19 cellular contexts compared by ENCODE assay signal in the genomic region with DNA sequence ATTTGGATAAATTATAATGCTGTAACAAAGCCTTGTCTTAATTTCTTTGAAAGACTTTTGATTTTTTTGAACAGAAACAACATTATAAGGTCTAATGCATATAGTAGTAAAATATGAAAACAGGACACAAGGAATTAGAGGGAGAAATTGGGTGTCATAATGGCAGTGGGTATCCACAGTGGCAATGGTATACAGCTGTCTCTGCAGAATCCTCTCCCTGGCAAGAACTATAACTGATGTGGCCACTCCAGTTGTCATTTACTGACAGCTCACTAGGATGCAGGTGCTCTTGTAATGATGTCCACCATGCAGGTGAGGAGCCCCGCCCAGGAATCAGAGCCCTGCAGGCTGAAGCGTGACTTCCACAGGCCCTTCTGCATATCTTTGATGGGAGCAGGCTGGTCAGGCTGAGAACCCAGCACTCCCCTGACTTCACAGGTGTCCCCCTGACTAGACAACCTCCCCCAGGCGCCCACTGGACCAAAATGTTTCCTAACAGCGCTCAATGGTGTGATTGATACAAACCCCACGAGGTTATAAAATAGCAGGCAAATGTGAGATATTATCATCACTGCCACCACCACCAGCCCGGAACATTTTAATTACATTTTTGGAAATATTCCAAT. TPM values are rescaled to one million over a fixed set of nuclear protein-coding genes. Genes with fewer than 3 reads are reported as not detected.
A peak's percentile ranks its signal among the peaks of the same experiment; 100 is the strongest.
DNase-seq lines count a peak whose midpoint lies in the region; ATAC-seq, FAIRE-seq and TF ChIP-seq lines count a peak whose summit lies in the region.
"Had no signal": no experiment of that assay in that cellular context is flagged by ENCODE, and none has a peak within 500 bp of the region (broad histone marks: within the 10 kb centered on the region; RNA-seq: fewer than 3 reads in every experiment).

No MANE protein-coding gene starts in this region.

- no peak overlapping the region for H3K14ac ChIP-seq in mesenchymal stem cell (ENCODE audit: low read length in 2 of 2)

- no peak overlapping the region for H4K8ac ChIP-seq in mesenchymal stem cell (ENCODE audit: low read length)

- TF ChIP-seq CTCF in K562 (IDR thresholded peaks at IDR 0.05 in 2 of 3, conservative IDR thresholded peaks at IDR 0.05 in 1 of 3; ENCODE audit: insufficient read depth in 2 of 3, low read depth in 1 of 3, low read length in 3 of 3): no peak

- no peak for TF ChIP-seq RAD21 in K562 (CRISPR knock-in tag; conservative IDR thresholded peaks at IDR 0.05 in 1 of 2, IDR thresholded peaks at IDR 0.05 in 1 of 2)

- intact Hi-C loops in K562 (cut with micrococcal nuclease): loop anchor here (5.0 kb wide), 4 partner anchors 39 to 324 kb away; no protein-coding TSS in a partner anchor

- H3K4me2 ChIP-seq in K562 (ENCODE audit: insufficient read depth, low read length) (no peak overlapping the region), mesenchymal stem cell (ENCODE audit: low read length, poor library complexity, severe bottlenecking) (no peak overlapping the region)

- no TSS peak for BruUV-seq in K562 (replicated peaks; lab: Mats Ljungman, UMichigan)

- H3K27me3 ChIP-seq in SJCRH30: no peaks in the 10 kb centered on the region
- no peaks in the 10 kb centered on the region for H3K27me3 ChIP-seq in K562 (ENCODE audit: control insufficient read depth in 2 of 2, insufficient read depth in 2 of 2, low read length in 2 of 2)
- no peaks in the 10 kb centered on the region for H3K27me3 ChIP-seq in mesenchymal stem cell (ENCODE audit: control insufficient read depth in 1 of 2, insufficient read depth in 1 of 2, low read length in 2 of 2)

- no peak overlapping the region for H2BK15ac ChIP-seq in mesenchymal stem cell (ENCODE audit: low read depth, poor library complexity, severe bottlenecking)

- H2BK120ac ChIP-seq in mesenchymal stem cell (ENCODE audit: low read depth, low read length): no peak overlapping the region

- no peak for ATAC-seq in K562
- no peak for ATAC-seq in GM21723 (IDR thresholded peaks at IDR 0.05; ENCODE audit: unreplicated experiment)
- ATAC-seq in GM21786 (IDR thresholded peaks at IDR 0.05; ENCODE audit: unreplicated experiment): no peak
- ATAC-seq in activated CD4-positive, CD25-positive, alpha-beta regulatory T cell treated with anti-CD3 and anti-CD28 coated beads, Interleukin-2, amount 50 U/mL, for 24 hours: no peak
- ATAC-seq: CD8-positive, alpha-beta T cell had no signal

- TF ChIP-seq EP300 in K562 (IDR thresholded peaks at IDR 0.05; ENCODE audit: low read length): no peak

- no peak overlapping the region for H3K18ac ChIP-seq in mesenchymal stem cell (ENCODE audit: low read depth in 1 of 2, low read length in 2 of 2)

- H3K79me2 ChIP-seq in K562 (ENCODE audit: control insufficient read depth, insufficient read depth, low read length): no peaks in the 10 kb centered on the region

- H4K91ac ChIP-seq in mesenchymal stem cell (ENCODE audit: low read length): peak overlapping the region; percentile 39

- H3K9ac ChIP-seq in K562 (ENCODE audit: insufficient read depth in 1 of 2, low read depth in 2 of 2, low read length in 2 of 2) (no peak overlapping the region), mesenchymal stem cell (ENCODE audit: low read length) (no peak overlapping the region)
- H3K9ac ChIP-seq: GM23248 had no signal

- WGBS in K562 (ENCODE audit: insufficient coverage, low coverage, missing lambda C conversion rate): 75% methylated on average over 6 of the region's 6 CpGs
- 100% methylated on average over 6 of the region's 6 CpGs for WGBS in mesenchymal stem cell

- H3K4me3 ChIP-seq in SJCRH30 (no peak overlapping the region), K562 (no peak overlapping the region), mesenchymal stem cell (ENCODE audit: insufficient read depth in 1 of 2, low read depth in 1 of 2, low read length in 2 of 2) (no peak overlapping the region)
- H3K4me3 ChIP-seq: GM23248 had no signal

- H3K79me1 ChIP-seq in mesenchymal stem cell (replicated peaks; ENCODE audit: low read length, poor library complexity, severe bottlenecking): peaks cover 4% of the 10 kb centered on the region

- no peak for FAIRE-seq in K562 (lab: Jason Lieb, UNC)
- FAIRE-seq: D721Med, G401.6, GM12891, H54 had no signal

- no peaks in the 10 kb centered on the region; the same call in 1 of the 2 replicates for H4K20me1 ChIP-seq in K562 (replicated peaks; ENCODE audit: control insufficient read depth, insufficient read depth, low read length)

- no peak overlapping the region for H2BK12ac ChIP-seq in mesenchymal stem cell (ENCODE audit: low read length in 2 of 2)

- no peak overlapping the region for H2AFZ ChIP-seq in K562 (ENCODE audit: low read depth, low read length)
- H2AFZ ChIP-seq in mesenchymal stem cell (ENCODE audit: low read depth, low read length): no peak overlapping the region
- H2AFZ ChIP-seq: GM23248 had no signal

- H2BK5ac ChIP-seq in mesenchymal stem cell (ENCODE audit: low read depth, low read length, poor library complexity, severe bottlenecking): no peak overlapping the region

- H3K9me3 ChIP-seq in SJCRH30 (replicated peaks) (no peaks in the 10 kb centered on the region; the same call in 1 of the 2 replicates), K562 (replicated peaks; ENCODE audit: control insufficient read depth, insufficient read depth, low read depth, low read length) (peaks cover 11% of the 10 kb centered on the region), mesenchymal stem cell (ENCODE audit: control insufficient read depth, low read length) (peaks cover 12% of the 10 kb centered on the region)

- no peak overlapping the region for H3K4ac ChIP-seq in mesenchymal stem cell (ENCODE audit: low read depth in 1 of 2, low read length in 2 of 2)

- H3K4me1 ChIP-seq in SJCRH30: peaks cover 7% of the 10 kb centered on the region
- no peaks in the 10 kb centered on the region for H3K4me1 ChIP-seq in K562 (replicated peaks in 1 of 2; ENCODE audit: control insufficient read depth in 2 of 2, insufficient read depth in 2 of 2, low read length in 2 of 2)
- no peaks in the 10 kb centered on the region for H3K4me1 ChIP-seq in mesenchymal stem cell (ENCODE audit: control insufficient read depth, insufficient read depth, low read depth, low read length)

- no peak overlapping the region for H3K23ac ChIP-seq in mesenchymal stem cell (ENCODE audit: low read length in 2 of 2)

- H3K27ac ChIP-seq in SJCRH30 (peak overlapping the region; percentile 81), K562 (ENCODE audit: extremely low read depth, low read depth, low read length) (no peak overlapping the region), mesenchymal stem cell (ENCODE audit: low read length, poor library complexity, severe bottlenecking) (no peak overlapping the region)
- H3K27ac ChIP-seq: GM23248, HL-60 had no signal

- DNase-seq in SJCRH30 (peak; percentile 32 to 57), K562 (ENCODE audit: extremely low read depth in 1 of 4, low spot score in 3 of 4) (peak in 2 of 4 experiments; percentile 66 to 67), mesenchymal stem cell (no peak), HUDEP-2 (lab: John Stamatoyannopoulos, UW; ENCODE audit: unreplicated experiment in 76 of 76) (no peak)
- DNase-seq: COR-L47, DMS153, DMS79 treated with DMSO at 0.1 percent for 48 hours had no signal

- no peak overlapping the region for H2AK5ac ChIP-seq in mesenchymal stem cell (ENCODE audit: low read length, severe bottlenecking)

- in situ Hi-C loops in K562 (cut with MboI): no loop called here

- TF ChIP-seq POLR2A in K562 (conservative IDR thresholded peaks at IDR 0.05): no peak

- POLR2A ChIA-PET in K562 (lab: Yijun Ruan, JAX): interaction anchor here (0.7 to 2.1 kb wide), 14 partner anchors 9 to 318 kb away, joined by 3 to 11 read pairs (median 4); partner anchors contain the start of gene SERPIND1

- CTCF ChIA-PET in K562 (lab: Yijun Ruan, JAX; ENCODE audit: low intra/inter-chr PET ratio): interaction anchor here (0.5 to 3.1 kb wide), 10 partner anchors 20 to 584 kb away, joined by 3 to 28 read pairs (median 5); no protein-coding TSS in a partner anchor

- H3K36me3 ChIP-seq in SJCRH30 (peaks cover 13% of the 10 kb centered on the region), K562 (ENCODE audit: control insufficient read depth, insufficient read depth, low read length) (peaks cover 57% of the 10 kb centered on the region), mesenchymal stem cell (ENCODE audit: control insufficient read depth in 1 of 2, insufficient read depth in 2 of 2, low read depth in 1 of 2, low read length in 2 of 2) (peaks cover 49 to 63% of the 10 kb centered on the region in 2 experiments)

- H3K9me1 ChIP-seq in K562 (ENCODE audit: control insufficient read depth, insufficient read depth, low read length): peaks cover 5% of the 10 kb centered on the region

RNA-seq across cellular contexts. Expression of gene SERPIND1, which starts 32.8 kb away (rescaled TPM):
- 0.04 TPM in 1 of 2 replicates, not detected in the other for total RNA-seq in SJCRH30 (2014; rRNA removed; shearing (Covaris generic))
- total RNA-seq in K562 (2011; cell fraction: chromatin; rRNA removed; ENCODE audit: low replicate concordance): not detected in 2 replicates
- total RNA-seq in K562 (2011; cell fraction: nucleolus; rRNA removed): not detected in 2 replicates
- total RNA-seq in K562 (2011; cell fraction: nucleoplasm; rRNA removed): not detected in 2 replicates
- total RNA-seq in K562 (2014; rRNA removed): not detected in 2 replicates
- not detected in 2 replicates for total RNA-seq in K562 (2014; rRNA removed; fragmentation: Illumina TruSeq; extraction: Trizol)
- not detected in 2 replicates for total RNA-seq in K562 (2015; rRNA removed; fragmentation: Illumina TruSeq; extraction: Trizol)
- total RNA-seq in K562 (2021): 0.09 and 0.22 TPM in 2 replicates
- polyA plus RNA-seq in K562 (2011; rRNA removed): not detected in 2 replicates
- not detected in 2 replicates for polyA plus RNA-seq in K562 (2011; cell fraction: cytosol; rRNA removed)
- not detected in 2 replicates for polyA plus RNA-seq in K562 (2011; cell fraction: nucleus; rRNA removed)
- polyA plus RNA-seq in K562 (2012): 0.11 and 0.16 TPM in 2 replicates
- polyA plus RNA-seq in K562 (2014; fragmentation: Illumina TruSeq; extraction: Trizol): not detected in 2 replicates
- polyA plus RNA-seq in K562 (2014; fragmentation: Nextera tagmentation; extraction: Ambion mirVana): under 1 TPM; 0.04 to 0.11 TPM
- polyA plus RNA-seq in K562 (2014; rRNA removed): not detected in 2 replicates
- not detected in 2 replicates for polyA minus RNA-seq in K562 (2011; rRNA and poly(A)+ RNA removed)
- 1.0 TPM in 1 of 2 replicates, not detected in the other for polyA minus RNA-seq in K562 (2011; cell fraction: cytosol; rRNA and poly(A)+ RNA removed)
- not detected in 2 replicates for polyA minus RNA-seq in K562 (2011; cell fraction: nucleus; rRNA and poly(A)+ RNA removed)
- polyA plus RNA-seq in mesenchymal stem cell (2013, experiment 1 of 2): 0.06 TPM
- polyA plus RNA-seq in mesenchymal stem cell (2013, experiment 2 of 2): 0.05 TPM
- total RNA-seq: CD8-positive, alpha-beta T cell; GM23248 had no signal
- polyA plus RNA-seq: BJ, CD14-positive monocyte had no signal

Comparison
In these comparisons a context has a peak if more than half of its experiments do, and no peak if none do; other contexts are left out.
1. DNase-seq: peak in SJCRH30 (2 of 2); none in mesenchymal stem cell (single experiment) and HUDEP-2 (0 of 76).